ENCODE assay signal across 28 cellular contexts in genomic region chr7:67671006-67671405, GRCh38.
"Had no signal": no experiment of that assay in that cellular context is flagged by ENCODE, and none has a peak within 500 bp of the region (broad histone marks: within the 10 kb centered on the region; RNA-seq: fewer than 3 reads in every experiment).

No MANE protein-coding gene starts in this region.

- DNase-seq: activated B cell treated with CpG ODN at 0.5 μM for 24 hours; activated CD4-positive, alpha-beta memory T cell treated with anti-CD3 and anti-CD28 coated beads for 36 hours; activated CD4-positive, alpha-beta T cell treated with anti-CD3 and anti-CD28 coated beads for 4 hours; activated CD4-positive, alpha-beta T cell treated with anti-CD3 and anti-CD28 coated beads, Interleukin-2, amount 50 U/mL, for 1 hour; activated CD4-positive, CD25-positive, alpha-beta regulatory T cell treated with anti-CD3 and anti-CD28 coated beads, Interleukin-2, amount 50 U/mL, for 72 hours; activated CD8-positive, alpha-beta memory T cell treated with anti-CD3 and anti-CD28 coated beads, Interleukin-2, amount 50 U/mL, for 4 hours; activated effector memory CD4-positive, alpha-beta T cell treated with Interleukin-2 at 50 U/mL for 16 hours; activated naive CD4-positive, alpha-beta T cell treated with anti-CD3 and anti-CD28 coated beads, Interleukin-2, amount 10 ng/mL, durations not matched to agents 7 days and 5 days; activated naive CD8-positive, alpha-beta T cell treated with anti-CD3 and anti-CD28 coated beads, Interleukin-2, amount 50 U/mL, for 24 hours; activated T-cell treated with anti-CD3 and anti-CD28 coated beads for 4 hours; activated T-cell treated with anti-CD3 and anti-CD28 coated beads, Interleukin-2, amount 50 U/mL, for 4 hours; anterior cingulate cortex; caudate nucleus; cerebellar nuclear complex; NCI-H1048; NCI-H1105 treated with DMSO at 0.1 percent for 48 hours; NCI-H1436 treated with DMSO at 0.1 percent for 48 hours; NCI-H1694 treated with DMSO at 0.1 percent for 48 hours; NCI-H2029; NCI-H2107; NCI-H510A treated with DMSO at 0.1 percent for 48 hours; PC-3; Peyer's patch; SIG-M5; T-cell; T-helper 17 cell had no signal

- H3K27ac ChIP-seq: Peyer's patch, RWPE1, VCaP had no signal

- H3K9me3 ChIP-seq: Peyer's patch had no signal

- H3K27me3 ChIP-seq: Peyer's patch had no signal

- H3K4me3 ChIP-seq: Peyer's patch had no signal

- H3K36me3 ChIP-seq: Peyer's patch had no signal

- H3K4me1 ChIP-seq: Peyer's patch had no signal
